Comparison of ENCODE assay signal across 21 cellular contexts in genomic region chr15:87610366-87610765, GRCh38.
DNase-seq lines count a peak whose midpoint lies in the region; ATAC-seq, FAIRE-seq and TF ChIP-seq lines count a peak whose summit lies in the region.
"Had no signal": no experiment of that assay in that cellular context is flagged by ENCODE, and none has a peak within 500 bp of the region (broad histone marks: within the 10 kb centered on the region; RNA-seq: fewer than 3 reads in every experiment).

No MANE protein-coding gene starts in this region.

- H3K4me2 ChIP-seq in astrocyte (ENCODE audit: low read length) (peak overlapping the region; percentile 59), H9 (ENCODE audit: insufficient read depth, insufficient read length, low read length) (no peak overlapping the region), OCI-LY7 (ENCODE audit: low read length) (no peak overlapping the region)

- H3K9ac ChIP-seq in astrocyte (ENCODE audit: low read length) (peak overlapping the region; percentile 40), H9 (ENCODE audit: extremely low read depth, insufficient read length, low read length) (no peak overlapping the region)

- CTCF ChIA-PET in AG04450 (lab: Charles Lee) (no interaction called here), OCI-LY7 (lab: Charles Lee; ENCODE audit: unreplicated experiment) (no interaction called here)

- TF ChIP-seq CTCF in AG04450 (IDR thresholded peaks at IDR 0.05; ENCODE audit: low read depth, low read length): no peak
- TF ChIP-seq CTCF in astrocyte (IDR thresholded peaks at IDR 0.05; ENCODE audit: insufficient read depth, low read depth, low read length): no peak
- TF ChIP-seq CTCF in left ventricle myocardium inferior (IDR thresholded peaks at IDR 0.05; ENCODE audit: borderline replicate concordance): no peak
- TF ChIP-seq CTCF in H9 (conservative IDR thresholded peaks at IDR 0.05): no peak
- no peak for TF ChIP-seq CTCF in OCI-LY7 (conservative IDR thresholded peaks at IDR 0.05; ENCODE audit: low read length)

- no peak overlapping the region for H2BK12ac ChIP-seq in H9 (ENCODE audit: insufficient read length, low read depth, low read length)

- no peak overlapping the region for H4K8ac ChIP-seq in H9 (replicated peaks; ENCODE audit: insufficient read length, low read depth, low read length)

- BruUV-seq in OCI-LY7 (replicated peaks; lab: Mats Ljungman, UMichigan): no TSS peak

- no peaks in the 10 kb centered on the region for H3K9me3 Mint-ChIP-seq in astrocyte (ENCODE audit: unreplicated experiment)
- H3K9me3 Mint-ChIP-seq in H9: no peaks in the 10 kb centered on the region
- H3K9me3 Mint-ChIP-seq: activated naive CD4-positive, alpha-beta T cell treated with anti-CD3 and anti-CD28 coated beads for 36 hours had no signal

- no peaks in the 10 kb centered on the region for H3K23me2 ChIP-seq in H9 (ENCODE audit: insufficient read length, low read depth, low read length, poor library complexity, severe bottlenecking)

- H3K4me3 ChIP-seq in AG04450 (ENCODE audit: low read depth, low read length) (no peak overlapping the region), astrocyte (ENCODE audit: insufficient read depth, low read depth, low read length) (no peak overlapping the region), left ventricle myocardium inferior (no peak overlapping the region), OCI-LY7 (ENCODE audit: low read depth, low read length, poor library complexity, severe bottlenecking) (no peak overlapping the region)
- H3K4me3 ChIP-seq: sigmoid colon, uterus had no signal

- H3K27ac Mint-ChIP-seq in astrocyte (ENCODE audit: unreplicated experiment) (peak overlapping the region; percentile 96), H9 (no peak overlapping the region)
- H3K27ac Mint-ChIP-seq: activated naive CD4-positive, alpha-beta T cell treated with anti-CD3 and anti-CD28 coated beads for 36 hours; CD4-positive, alpha-beta memory T cell had no signal

- no peak overlapping the region for H2BK5ac ChIP-seq in H9 (ENCODE audit: insufficient read length, low read length)

- H3K27me3 Mint-ChIP-seq in astrocyte (ENCODE audit: low read depth, unreplicated experiment): peaks cover 5% of the 10 kb centered on the region
- no peaks in the 10 kb centered on the region; the same call in none of the 2 replicates for H3K27me3 Mint-ChIP-seq in H9 (ENCODE audit: low read depth)

- WGBS in H9 (ENCODE audit: extremely low coverage, insufficient read length, low lambda C conversion rate): no CpG with 5 or more reads among the region's 8 CpGs

- no peak overlapping the region for H3K18ac ChIP-seq in H9 (ENCODE audit: insufficient read length, low read depth, low read length)

- H4K91ac ChIP-seq in H9 (ENCODE audit: insufficient read length, low read depth, low read length): no peak overlapping the region

- H3K36me3 ChIP-seq in astrocyte (ENCODE audit: insufficient read depth, low read length) (no peaks in the 10 kb centered on the region), left ventricle myocardium inferior (no peaks in the 10 kb centered on the region), OCI-LY7 (ENCODE audit: insufficient read depth, low read length) (no peaks in the 10 kb centered on the region)
- H3K36me3 ChIP-seq: sigmoid colon, uterus had no signal

- intact Hi-C loops in left ventricle myocardium inferior (cut with micrococcal nuclease): no loop called here
- intact Hi-C loops in OCI-LY7 (cut with micrococcal nuclease; ENCODE audit: unreplicated experiment): no loop called here

- peaks cover 27% of the 10 kb centered on the region for H3K4me1 Mint-ChIP-seq in astrocyte (ENCODE audit: low read depth, unreplicated experiment)
- H3K4me1 Mint-ChIP-seq in H9: peaks cover 0 to 3% of the 10 kb centered on the region in 2 experiments; a peak in 1 of 4 replicates
- H3K4me1 Mint-ChIP-seq: CD4-positive, alpha-beta memory T cell had no signal

- no peak overlapping the region for H2BK20ac ChIP-seq in H9 (ENCODE audit: low read depth, low read length, poor library complexity, severe bottlenecking)

- H2AFZ ChIP-seq in astrocyte (ENCODE audit: low read depth, low read length) (no peak overlapping the region), H9 (ENCODE audit: low read length) (no peak overlapping the region), OCI-LY7 (ENCODE audit: low read length) (no peak overlapping the region)

- POLR2A ChIA-PET in AG04450 (lab: Yijun Ruan, JAX): no interaction called here
- POLR2A ChIA-PET in OCI-LY7 (lab: Charles Lee): interaction anchor here (1.2 kb wide), 1 partner anchor 10 kb away, joined by 3 read pairs; no protein-coding TSS in a partner anchor

- no peak overlapping the region for H2BK15ac ChIP-seq in H9 (ENCODE audit: low read depth, low read length)

- H3K9me3 ChIP-seq in AG04450 (ENCODE audit: control insufficient read depth, insufficient read depth, low read length): no peaks in the 10 kb centered on the region
- H3K9me3 ChIP-seq in astrocyte (ENCODE audit: insufficient read depth, low read depth, low read length): no peaks in the 10 kb centered on the region
- H3K9me3 ChIP-seq in left ventricle myocardium inferior (replicated peaks): no peaks in the 10 kb centered on the region
- H3K9me3 ChIP-seq in H9 (ENCODE audit: control insufficient read depth, low read depth, low read length): no peaks in the 10 kb centered on the region
- H3K9me3 ChIP-seq in OCI-LY7 (ENCODE audit: low read length): no peaks in the 10 kb centered on the region
- H3K9me3 ChIP-seq: sigmoid colon, uterus had no signal

- H3K9me2 ChIP-seq in OCI-LY7 (ENCODE audit: insufficient read depth, low read length): no peaks in the 10 kb centered on the region

- no peak overlapping the region for H3K56ac ChIP-seq in H9 (ENCODE audit: insufficient read length, low read depth, low read length)

- H3K4ac ChIP-seq in H9 (ENCODE audit: low read depth, low read length): no peak overlapping the region

- no peak overlapping the region for H3K23ac ChIP-seq in H9 (ENCODE audit: insufficient read length, low read depth, low read length)

- ATAC-seq in HG03039 (IDR thresholded peaks at IDR 0.05; ENCODE audit: unreplicated experiment): no peak
- ATAC-seq: HCT116 had no signal

- H3K79me2 ChIP-seq in astrocyte (ENCODE audit: insufficient read depth, low read length) (no peaks in the 10 kb centered on the region), H9 (ENCODE audit: insufficient read depth, low read length) (no peaks in the 10 kb centered on the region), OCI-LY7 (ENCODE audit: insufficient read depth, low read depth, low read length) (no peaks in the 10 kb centered on the region)

- no peaks in the 10 kb centered on the region for H4K20me1 ChIP-seq in astrocyte (ENCODE audit: insufficient read depth, low read length)
- no peaks in the 10 kb centered on the region for H4K20me1 ChIP-seq in H9 (ENCODE audit: control insufficient read depth, insufficient read depth, insufficient read length)
- no peaks in the 10 kb centered on the region for H4K20me1 ChIP-seq in OCI-LY7 (ENCODE audit: insufficient read depth, low read length)

- no peaks in the 10 kb centered on the region for H3K79me1 ChIP-seq in H9 (ENCODE audit: insufficient read depth, low read depth, low read length, poor library complexity, severe bottlenecking)

- H4K5ac ChIP-seq in H9 (ENCODE audit: insufficient read length, low read depth, low read length): no peak overlapping the region

- DNase-seq in AG04450 (ENCODE audit: low read depth, low spot score): no peak
- peak; percentile 89 to 94 for DNase-seq in NOMO-1 (lab: John Stamatoyannopoulos, UW; ENCODE audit: unreplicated experiment in 2 of 2)
- DNase-seq in astrocyte (ENCODE audit: low read depth): peak; percentile 80
- DNase-seq in left ventricle myocardium inferior: no peak
- no peak for DNase-seq in H9
- no peak for DNase-seq in OCI-LY7 (ENCODE audit: low spot score)
- no peak for DNase-seq in hippocampal formation (lab: John Stamatoyannopoulos, UW)
- DNase-seq: activated naive CD4-positive, alpha-beta T cell treated with anti-CD3 and anti-CD28 coated beads for 36 hours; activated T-cell treated with anti-CD3 and anti-CD28 coated beads, Interleukin-2, amount 50 U/mL, for 1 hour; CD4-positive, alpha-beta memory T cell; hypothalamus; NCI-H1694 treated with DMSO at 0.1 percent for 48 hours; NCI-H446; sigmoid colon; stimulated activated CD4-positive, alpha-beta T cell treated with anti-CD3 and anti-CD28 coated beads, Interleukin-2, amount 100 ng/mL, for 24 hours; T1000 had no signal

- no peak overlapping the region for H3K4me3 Mint-ChIP-seq in astrocyte (ENCODE audit: unreplicated experiment)
- no peak overlapping the region for H3K4me3 Mint-ChIP-seq in H9
- H3K4me3 Mint-ChIP-seq: activated naive CD4-positive, alpha-beta T cell treated with anti-CD3 and anti-CD28 coated beads for 36 hours; CD4-positive, alpha-beta memory T cell had no signal

- H3K27ac ChIP-seq in AG04450 (ENCODE audit: low read depth, low read length): peak overlapping the region; percentile 66
- H3K27ac ChIP-seq in astrocyte (ENCODE audit: low read depth, low read length): peak overlapping the region; percentile 72
- peak overlapping the region; percentile 46 for H3K27ac ChIP-seq in left ventricle myocardium inferior (replicated peaks)
- no peak overlapping the region for H3K27ac ChIP-seq in H9 (ENCODE audit: insufficient read length, low read depth, low read length)
- no peak overlapping the region for H3K27ac ChIP-seq in OCI-LY7 (ENCODE audit: low read depth, low read length, poor library complexity, severe bottlenecking)
- H3K27ac ChIP-seq: sigmoid colon had no signal

- H3T11ph ChIP-seq in H9 (ENCODE audit: low read length): no peak overlapping the region

- H3K4me1 ChIP-seq in astrocyte (ENCODE audit: insufficient read depth, low read length) (peaks cover 22% of the 10 kb centered on the region), left ventricle myocardium inferior (peaks cover 18% of the 10 kb centered on the region), H9 (ENCODE audit: insufficient read depth, low read length) (no peaks in the 10 kb centered on the region), OCI-LY7 (ENCODE audit: insufficient read depth, low read length, poor library complexity, severe bottlenecking) (no peaks in the 10 kb centered on the region)
- H3K4me1 ChIP-seq: uterus had no signal

- H3K36me3 Mint-ChIP-seq in astrocyte (ENCODE audit: low read depth, unreplicated experiment) (no peaks in the 10 kb centered on the region), H9 (ENCODE audit: insufficient read depth in 1 of 3, low read depth in 3 of 3) (no peaks in the 10 kb centered on the region)
- H3K36me3 Mint-ChIP-seq: CD4-positive, alpha-beta memory T cell had no signal

- no peak for FAIRE-seq in astrocyte (lab: Jason Lieb, UNC)
- FAIRE-seq: GM19239, HTR-8/SVneo had no signal

- no peak overlapping the region for H3K14ac ChIP-seq in H9 (ENCODE audit: insufficient read depth, low read length)

- H2BK120ac ChIP-seq in H9 (ENCODE audit: low read depth, low read length, poor library complexity, severe bottlenecking): no peak overlapping the region

- H3K27me3 ChIP-seq in AG04450 (ENCODE audit: control insufficient read depth, insufficient read depth, low read length): no peaks in the 10 kb centered on the region
- no peaks in the 10 kb centered on the region for H3K27me3 ChIP-seq in astrocyte (ENCODE audit: insufficient read depth, low read length)
- H3K27me3 ChIP-seq in left ventricle myocardium inferior (ENCODE audit: low read depth): no peaks in the 10 kb centered on the region
- H3K27me3 ChIP-seq in H9 (ENCODE audit: insufficient read depth, low read length): no peaks in the 10 kb centered on the region
- H3K27me3 ChIP-seq: sigmoid colon, uterus had no signal

- H2AK5ac ChIP-seq in H9 (ENCODE audit: insufficient read length, low read length): no peak overlapping the region

Comparison
In these comparisons a context has a peak if more than half of its experiments do, and no peak if none do; other contexts are left out.
1. DNase-seq: peak in NOMO-1 (2 of 2) and astrocyte (single experiment); none in AG04450 (single experiment), left ventricle myocardium inferior (single experiment), H9 (single experiment), OCI-LY7 (single experiment) and hippocampal formation (0 of 2).
2. H3K27ac ChIP-seq: peak in AG04450 (single experiment), astrocyte (single experiment) and left ventricle myocardium inferior (single experiment); none in H9 (single experiment) and OCI-LY7 (single experiment).